Comparison of ENCODE assay signal across 1 cellular context in the genomic region with DNA sequence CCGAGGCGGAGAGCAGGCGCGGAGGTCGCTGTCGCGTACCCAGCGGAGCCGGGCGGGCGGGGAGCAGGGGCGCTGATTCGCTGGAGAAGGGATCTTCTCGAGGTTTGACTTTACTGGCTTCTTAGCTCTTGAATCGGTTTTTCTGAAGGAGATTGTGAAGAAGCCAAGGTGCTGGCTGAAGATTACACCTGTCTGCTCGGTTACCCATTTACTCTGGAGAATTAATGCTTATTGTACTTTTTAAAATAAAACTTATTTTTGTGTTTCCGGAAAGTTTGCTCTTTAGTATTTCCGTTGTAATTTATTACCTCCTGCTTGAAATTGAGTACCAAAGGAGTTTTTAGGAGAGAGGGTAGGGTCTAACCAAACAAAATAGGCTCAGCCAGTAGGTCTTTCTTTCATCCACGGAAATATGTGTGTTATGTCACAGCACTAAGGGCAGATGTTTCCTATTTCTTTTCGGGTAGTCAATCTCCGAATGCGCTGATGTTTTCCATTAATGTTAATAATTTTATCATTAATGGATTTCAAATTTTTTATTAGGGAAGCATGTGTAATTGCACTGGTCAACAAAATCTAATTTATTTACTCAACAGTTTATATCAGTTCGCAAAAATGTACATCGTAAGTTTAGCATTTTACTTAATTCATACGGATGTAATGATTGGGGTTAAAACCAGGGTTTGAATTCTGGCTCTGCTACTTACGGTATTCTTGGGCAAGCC.
TF ChIP-seq lines count a peak whose summit lies in the region.

No MANE protein-coding gene starts in this region.

TF ChIP-seq in H1, 55 proteins besides CTCF, POLR2A, EP300 and RAD21 (continued from another document):
- TF ChIP-seq, protein P1, sequence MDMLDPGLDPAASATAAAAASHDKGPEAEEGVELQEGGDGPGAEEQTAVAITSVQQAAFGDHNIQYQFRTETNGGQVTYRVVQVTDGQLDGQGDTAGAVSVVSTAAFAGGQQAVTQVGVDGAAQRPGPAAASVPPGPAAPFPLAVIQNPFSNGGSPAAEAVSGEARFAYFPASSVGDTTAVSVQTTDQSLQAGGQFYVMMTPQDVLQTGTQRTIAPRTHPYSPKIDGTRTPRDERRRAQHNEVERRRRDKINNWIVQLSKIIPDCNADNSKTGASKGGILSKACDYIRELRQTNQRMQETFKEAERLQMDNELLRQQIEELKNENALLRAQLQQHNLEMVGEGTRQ (IDR thresholded peaks at IDR 0.05; ENCODE audit: low read length) = no peak
- no peak for TF ChIP-seq BRCA1 (IDR thresholded peaks at IDR 0.05; ENCODE audit: low read depth, low read length)
